In the genomic region with DNA sequence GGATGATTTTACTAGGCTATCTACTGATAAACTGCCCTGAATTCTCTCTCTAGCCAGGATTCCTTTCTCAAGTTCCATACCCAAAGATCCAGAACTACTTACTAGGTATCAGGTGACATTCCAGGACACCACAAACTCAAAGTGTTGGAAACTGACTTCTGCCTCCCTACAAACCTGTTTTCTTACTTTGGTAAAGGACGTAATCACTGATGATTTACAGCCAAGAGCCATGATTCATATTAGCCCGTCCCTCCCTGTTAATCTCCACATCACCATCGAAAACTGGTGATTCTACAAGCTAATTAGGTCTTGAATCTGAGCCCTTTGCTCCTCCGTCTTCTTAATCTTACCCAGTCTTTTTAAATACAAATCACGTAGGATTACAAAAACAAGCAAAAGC, we compare ENCODE assay signal across 13 cellular contexts. TPM values are rescaled to one million over a fixed set of nuclear protein-coding genes. Genes with fewer than 3 reads are reported as not detected.
DNase-seq lines count a peak whose midpoint lies in the region; ATAC-seq and TF ChIP-seq lines count a peak whose summit lies in the region.
"Had no signal": no experiment of that assay in that cellular context is flagged by ENCODE, and none has a peak within 500 bp of the region (broad histone marks: within the 10 kb centered on the region; RNA-seq: fewer than 3 reads in every experiment).

No MANE protein-coding gene starts in this region.

- H3K4me1 ChIP-seq in Peyer's patch, result peaks cover 0 to 19% (median 3%) of the 10 kb centered on the region in 4 donors

- TF ChIP-seq CTCF in activated B cell treated with CpG ODN at 0.5 μM for 24 hours (IDR thresholded peaks at IDR 0.05), result no peak
- no peak for TF ChIP-seq CTCF in type B pancreatic cell (conservative IDR thresholded peaks at IDR 0.05)
- no peak for TF ChIP-seq CTCF in coronary artery (IDR thresholded peaks at IDR 0.05)
- no peak for TF ChIP-seq CTCF in Peyer's patch (IDR thresholded peaks at IDR 0.05)

- H3K36me3 Mint-ChIP-seq in activated naive CD4-positive, alpha-beta T cell treated with anti-CD3 and anti-CD28 coated beads, Interleukin-2, amount 10 ng/mL, durations not matched to agents 7 days and 5 days, result no peaks in the 10 kb centered on the region
- H3K36me3 Mint-ChIP-seq in activated B cell treated with CpG ODN at 0.5 μM for 24 hours (ENCODE audit: low read depth) (peaks cover 2% of the 10 kb centered on the region), type B pancreatic cell (no peaks in the 10 kb centered on the region)

- H3K27ac ChIP-seq in coronary artery (no peak overlapping the region), Peyer's patch (peak overlapping the region in 1 of 4 donors; percentile 76)

- H3K4me3 ChIP-seq in coronary artery (no peak overlapping the region), Peyer's patch (peak overlapping the region in 2 of 4 donors; percentile 75 to 89)

- peaks cover 36% of the 10 kb centered on the region for H3K4me1 Mint-ChIP-seq in activated naive CD4-positive, alpha-beta T cell treated with anti-CD3 and anti-CD28 coated beads, Interleukin-2, amount 10 ng/mL, durations not matched to agents 7 days and 5 days
- H3K4me1 Mint-ChIP-seq in activated B cell treated with CpG ODN at 0.5 μM for 24 hours (peaks cover 32% of the 10 kb centered on the region), type B pancreatic cell (ENCODE audit: unreplicated experiment) (peaks cover 23% of the 10 kb centered on the region)

- CTCF ChIA-PET in activated naive CD4-positive, alpha-beta T cell treated with anti-CD3 and anti-CD28 coated beads, Interleukin-2, amount 10 ng/mL, durations not matched to agents 7 days and 5 days (lab: Charles Lee), result interaction anchor here (1.3 kb wide), 1 partner anchor 142 kb away, joined by 3 read pairs; no protein-coding TSS in a partner anchor
- CTCF ChIA-PET in activated B cell treated with CpG ODN at 0.5 μM for 24 hours (lab: Charles Lee), result no interaction called here

- H3K27me3 ChIP-seq in Peyer's patch, result no peaks in the 10 kb centered on the region
- H3K27me3 ChIP-seq: cardiac muscle cell had no signal

- H3K9me3 Mint-ChIP-seq in activated naive CD4-positive, alpha-beta T cell treated with anti-CD3 and anti-CD28 coated beads, Interleukin-2, amount 10 ng/mL, durations not matched to agents 7 days and 5 days, result no peaks in the 10 kb centered on the region
- no peaks in the 10 kb centered on the region for H3K9me3 Mint-ChIP-seq in activated B cell treated with CpG ODN at 0.5 μM for 24 hours
- H3K9me3 Mint-ChIP-seq in type B pancreatic cell, result no peaks in the 10 kb centered on the region

- H3K27ac Mint-ChIP-seq in activated naive CD4-positive, alpha-beta T cell treated with anti-CD3 and anti-CD28 coated beads, Interleukin-2, amount 10 ng/mL, durations not matched to agents 7 days and 5 days, result no peak overlapping the region
- H3K27ac Mint-ChIP-seq in activated B cell treated with CpG ODN at 0.5 μM for 24 hours, result no peak overlapping the region
- H3K27ac Mint-ChIP-seq in type B pancreatic cell, result peak overlapping the region; percentile 95

- H3K4me3 Mint-ChIP-seq in activated naive CD4-positive, alpha-beta T cell treated with anti-CD3 and anti-CD28 coated beads, Interleukin-2, amount 10 ng/mL, durations not matched to agents 7 days and 5 days, result peak overlapping the region; percentile 77
- H3K4me3 Mint-ChIP-seq in activated B cell treated with CpG ODN at 0.5 μM for 24 hours (peak overlapping the region; percentile 26), type B pancreatic cell (peak overlapping the region; percentile 92)

- intact Hi-C loops in activated B cell treated with CpG ODN at 0.5 μM for 24 hours (cut with micrococcal nuclease), result loop anchor here (5.0 kb wide), 2 partner anchors 1170 to 1855 kb away; a partner anchor contains a TSS

- H3K36me3 ChIP-seq in Peyer's patch, result no peaks in the 10 kb centered on the region
- H3K36me3 ChIP-seq: cardiac muscle cell had no signal

- TF ChIP-seq POLR2A in Peyer's patch (IDR thresholded peaks at IDR 0.05), result no peak

- no peak for DNase-seq in activated naive CD4-positive, alpha-beta T cell treated with anti-CD3 and anti-CD28 coated beads, Interleukin-2, amount 10 ng/mL, durations not matched to agents 7 days and 5 days
- DNase-seq in activated naive CD4-positive, alpha-beta T cell treated with Interleukin-2 at 50 U/mL for 16 hours, result no peak
- DNase-seq in activated B cell treated with CpG ODN at 0.5 μM for 24 hours (no peak), kidney glomerular epithelial cell (lab: John Stamatoyannopoulos, UW) (peak; percentile 2), type B pancreatic cell (ENCODE audit: extremely low spot score, unreplicated experiment) (no peak), coronary artery (ENCODE audit: low spot score) (no peak), ecto neural progenitor cell (ENCODE audit: low spot score) (no peak), Peyer's patch (no peak)
- DNase-seq: GOT3, NCI-H446 treated with DMSO at 0.1 percent for 48 hours, retina had no signal

- H3K27me3 Mint-ChIP-seq in activated naive CD4-positive, alpha-beta T cell treated with anti-CD3 and anti-CD28 coated beads, Interleukin-2, amount 10 ng/mL, durations not matched to agents 7 days and 5 days, result no peaks in the 10 kb centered on the region
- H3K27me3 Mint-ChIP-seq in activated B cell treated with CpG ODN at 0.5 μM for 24 hours (peaks cover 12% of the 10 kb centered on the region), type B pancreatic cell (peaks cover 13% of the 10 kb centered on the region)

- no peak for ATAC-seq in activated B cell treated with CpG ODN at 0.5 μM for 24 hours (ENCODE audit: low read depth)

- POLR2A ChIA-PET in activated B cell treated with CpG ODN at 0.5 μM for 24 hours (lab: Charles Lee), result no interaction called here

- H3K9me3 ChIP-seq in Peyer's patch, result no peaks in the 10 kb centered on the region

RNA-seq across cellular contexts. Expression of a gene that starts 1.1 kb away (rescaled TPM):
- total RNA-seq in activated B cell treated with CpG ODN at 0.5 μM for 24 hours (9.7 and 12.1 TPM in 2 replicates), type B pancreatic cell (ENCODE audit: low replicate concordance) (11.4 and 12.2 TPM in 2 replicates), Peyer's patch (10 to 100 TPM; 10.3 to 18.9 (median 13.9) TPM)

RNA-seq across cellular contexts. Expression of a gene that starts 27.7 kb away (rescaled TPM):
- total RNA-seq in activated B cell treated with CpG ODN at 0.5 μM for 24 hours (not detected in 2 replicates), type B pancreatic cell (ENCODE audit: low replicate concordance) (not detected in 2 replicates), Peyer's patch (not detected)
- total RNA-seq: cardiac muscle cell, HT1080 had no signal

Comparison
In these comparisons a context has a peak if more than half of its experiments do, and no peak if none do; other contexts are left out.
1. H3K4me3 Mint-ChIP-seq: peak in every context shown above with its lines; median percentile 92 in type B pancreatic cell; 77 in activated naive CD4-positive, alpha-beta T cell treated with anti-CD3 and anti-CD28 coated beads, Interleukin-2, amount 10 ng/mL, durations not matched to agents 7 days and 5 days; 26 in activated B cell treated with CpG ODN at 0.5 μM for 24 hours.